ENCODE assay signal across 12 cellular contexts in the genomic region with DNA sequence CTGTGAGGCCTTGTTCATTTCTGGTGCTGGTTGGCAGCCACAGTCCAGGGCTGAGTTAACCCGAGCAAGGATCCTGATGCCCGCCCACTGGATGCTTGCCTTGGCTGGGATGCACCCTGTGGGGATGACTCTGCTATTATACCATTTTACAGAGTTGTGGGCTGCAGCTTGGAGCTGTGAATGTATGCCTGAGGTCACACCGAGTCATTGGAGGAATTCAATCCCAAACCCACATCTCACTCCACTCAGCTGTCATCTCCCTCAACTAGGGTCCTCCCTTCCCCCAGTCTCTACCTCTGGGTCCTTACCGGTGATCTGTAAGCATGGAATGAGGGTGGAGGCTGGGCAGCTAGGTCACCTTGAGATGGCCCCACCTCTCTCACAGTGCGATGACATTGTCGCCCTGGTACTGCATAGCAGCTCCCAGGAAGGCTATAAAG. TPM values are rescaled to one million over a fixed set of nuclear protein-coding genes. Genes with fewer than 3 reads are reported as not detected.
DNase-seq lines count a peak whose midpoint lies in the region; ATAC-seq and TF ChIP-seq lines count a peak whose summit lies in the region.
"Had no signal": no experiment of that assay in that cellular context is flagged by ENCODE, and none has a peak within 500 bp of the region (broad histone marks: within the 10 kb centered on the region; RNA-seq: fewer than 3 reads in every experiment).

No MANE protein-coding gene starts in this region.

- H3K27me3 ChIP-seq in brain microvascular endothelial cell (replicated peaks): no peaks in the 10 kb centered on the region
- H3K27me3 ChIP-seq: suprapubic skin had no signal

- H3K36me3 ChIP-seq in brain microvascular endothelial cell (replicated peaks): no peaks in the 10 kb centered on the region

- H3K9me3 Mint-ChIP-seq in natural killer cell treated with Interleukin-12 subunit alpha and Interleukin-12 subunit beta and Interleukin-15 and Interleukin-18, amount 100 ng/mL, for 72 hours: no peaks in the 10 kb centered on the region
- H3K9me3 Mint-ChIP-seq in osteocyte (ENCODE audit: unreplicated experiment): no peaks in the 10 kb centered on the region
- H3K9me3 Mint-ChIP-seq: activated naive CD4-positive, alpha-beta T cell treated with anti-CD3 and anti-CD28 coated beads, Interleukin-2, amount 50 U/mL, for 72 hours had no signal

- ATAC-seq in natural killer cell treated with Interleukin-12 subunit alpha and Interleukin-12 subunit beta and Interleukin-15 and Interleukin-18, amount 100 ng/mL, for 72 hours: no peak

- H3K4me3 Mint-ChIP-seq in natural killer cell treated with Interleukin-12 subunit alpha and Interleukin-12 subunit beta and Interleukin-15 and Interleukin-18, amount 100 ng/mL, for 72 hours: no peak overlapping the region
- H3K4me3 Mint-ChIP-seq in osteocyte (ENCODE audit: unreplicated experiment): no peak overlapping the region

- in situ Hi-C loops in brain microvascular endothelial cell (cut with HindIII; ENCODE audit: low pct_ligation_motif_present, low sequenced_read_pairs): no loop called here

- H3K27ac ChIP-seq in brain microvascular endothelial cell: no peak overlapping the region
- H3K27ac ChIP-seq: suprapubic skin had no signal

- H3K36me3 Mint-ChIP-seq in natural killer cell treated with Interleukin-12 subunit alpha and Interleukin-12 subunit beta and Interleukin-15 and Interleukin-18, amount 100 ng/mL, for 72 hours: peaks cover 6% of the 10 kb centered on the region
- no peaks in the 10 kb centered on the region for H3K36me3 Mint-ChIP-seq in osteocyte (ENCODE audit: unreplicated experiment)

- H3K4me3 ChIP-seq in brain microvascular endothelial cell (ENCODE audit: low read depth, low read length): no peak overlapping the region
- H3K4me3 ChIP-seq: suprapubic skin had no signal

- H3K27me3 Mint-ChIP-seq in natural killer cell treated with Interleukin-12 subunit alpha and Interleukin-12 subunit beta and Interleukin-15 and Interleukin-18, amount 100 ng/mL, for 72 hours: no peaks in the 10 kb centered on the region
- H3K27me3 Mint-ChIP-seq in osteocyte (ENCODE audit: unreplicated experiment): no peaks in the 10 kb centered on the region

- TF ChIP-seq CTCF in brain microvascular endothelial cell (IDR thresholded peaks at IDR 0.05; ENCODE audit: low read depth, low read length, missing control alignments) (no peak), osteocyte (IDR thresholded peaks at IDR 0.05) (no peak)

- peaks cover 26 to 34% of the 10 kb centered on the region in 2 donors for H3K4me1 Mint-ChIP-seq in natural killer cell treated with Interleukin-12 subunit alpha and Interleukin-12 subunit beta and Interleukin-15 and Interleukin-18, amount 100 ng/mL, for 72 hours (ENCODE audit: low read depth in 2 of 2)
- H3K4me1 Mint-ChIP-seq in osteocyte (ENCODE audit: unreplicated experiment): peaks cover 20% of the 10 kb centered on the region

- peak overlapping the region in 1 of 2 donors; percentile 51 for H3K27ac Mint-ChIP-seq in natural killer cell treated with Interleukin-12 subunit alpha and Interleukin-12 subunit beta and Interleukin-15 and Interleukin-18, amount 100 ng/mL, for 72 hours
- H3K27ac Mint-ChIP-seq in osteocyte (ENCODE audit: unreplicated experiment): no peak overlapping the region

- peak; percentile 91 for DNase-seq in AG20443 (ENCODE audit: low spot score)
- peak; percentile 85 for DNase-seq in M059J (ENCODE audit: low read depth)
- DNase-seq in brain microvascular endothelial cell: peak; percentile 59
- DNase-seq in kidney tubule cell (ENCODE audit: low spot score): peak; percentile 92
- no peak for DNase-seq in NCI-H146 treated with DMSO at 0.1 percent for 48 hours (lab: John Stamatoyannopoulos, UW; ENCODE audit: unreplicated experiment)
- no peak for DNase-seq in natural killer cell treated with Interleukin-12 subunit alpha and Interleukin-12 subunit beta and Interleukin-15 and Interleukin-18, amount 100 ng/mL, for 72 hours (ENCODE audit: low spot score)
- no peak for DNase-seq in osteocyte (ENCODE audit: extremely low spot score, unreplicated experiment)
- DNase-seq in mucosa of gallbladder (ENCODE audit: low spot score): no peak
- DNase-seq: foreskin melanocyte, NCI-H774 had no signal

RNA-seq across cellular contexts. Expression of gene MAPKAPK3, which starts 22.1 kb away (rescaled TPM):
- 40.0 and 46.4 TPM in 2 replicates for total RNA-seq in M059J (2014; rRNA removed; shearing (Covaris generic))
- total RNA-seq in natural killer cell treated with Interleukin-12 subunit alpha and Interleukin-12 subunit beta and Interleukin-15 and Interleukin-18, amount 100 ng/mL, for 72 hours: 100 to 1,000 TPM in 1 of 2 donors, 10 to 100 TPM in 1; 84.8 to 106 TPM
- total RNA-seq in osteocyte: 24.8 and 31.9 TPM in 2 replicates
- total RNA-seq in mucosa of gallbladder: 27.4 TPM

RNA-seq across cellular contexts. Expression of gene CISH, which starts 27.5 kb away (rescaled TPM):
- total RNA-seq in M059J (2014; rRNA removed; shearing (Covaris generic)): 0.81 and 0.99 TPM in 2 replicates
- total RNA-seq in natural killer cell treated with Interleukin-12 subunit alpha and Interleukin-12 subunit beta and Interleukin-15 and Interleukin-18, amount 100 ng/mL, for 72 hours: 100 to 1,000 TPM; 146 to 151 TPM
- total RNA-seq in osteocyte: 1.7 and 2.4 TPM in 2 replicates
- 6.2 TPM for total RNA-seq in mucosa of gallbladder

RNA-seq across cellular contexts. Expression of gene DOCK3, which starts 35.7 kb away (rescaled TPM):
- total RNA-seq in M059J (2014; rRNA removed; shearing (Covaris generic)): 0.52 and 1.0 TPM in 2 replicates
- total RNA-seq in natural killer cell treated with Interleukin-12 subunit alpha and Interleukin-12 subunit beta and Interleukin-15 and Interleukin-18, amount 100 ng/mL, for 72 hours: 1 to 10 TPM; 1.3 to 4.5 TPM
- 0.24 and 0.34 TPM in 2 replicates for total RNA-seq in osteocyte
- total RNA-seq in mucosa of gallbladder: 1.3 TPM

Comparison
In these comparisons a context has a peak if more than half of its experiments do, and no peak if none do; other contexts are left out.
1. DNase-seq: peak in AG20443 (single experiment), M059J (single experiment), brain microvascular endothelial cell (single experiment) and kidney tubule cell (single experiment); none in NCI-H146 treated with DMSO at 0.1 percent for 48 hours (single experiment), natural killer cell treated with Interleukin-12 subunit alpha and Interleukin-12 subunit beta and Interleukin-15 and Interleukin-18, amount 100 ng/mL, for 72 hours (single experiment), osteocyte (single experiment) and mucosa of gallbladder (single experiment).
2. RNA of gene CISH, which starts 27.5 kb away (total RNA-seq): 146 to 151 TPM in natural killer cell treated with Interleukin-12 subunit alpha and Interleukin-12 subunit beta and Interleukin-15 and Interleukin-18, amount 100 ng/mL, for 72 hours; 6.2 TPM in mucosa of gallbladder (single experiment), 1.7 to 2.4 TPM in osteocyte and 0.81 to 0.99 TPM in M059J; every median in the first group is over 10 times any median in the second.